ENCODE assay signal across 8 cellular contexts in genomic region chr3:152574461-152575079, GRCh38.
DNase-seq lines count a peak whose midpoint lies in the region; ATAC-seq and TF ChIP-seq lines count a peak whose summit lies in the region.

No MANE protein-coding gene starts in this region.

- H3K9me3 ChIP-seq in gastroesophageal sphincter, result no peaks in the 10 kb centered on the region

- no peaks in the 10 kb centered on the region for H3K36me3 ChIP-seq in gastroesophageal sphincter

- in situ Hi-C loops in GM13976 (cut with MboI; ENCODE audit: low sequenced_read_pairs, unreplicated experiment), result loop anchor here (10.0 kb wide), 1 partner anchor 100 kb away; no protein-coding TSS in a partner anchor

- H3K27ac ChIP-seq in gastroesophageal sphincter, result no peak overlapping the region

- no peaks in the 10 kb centered on the region for H3K4me1 ChIP-seq in gastroesophageal sphincter

- H3K27me3 ChIP-seq in gastroesophageal sphincter, result no peaks in the 10 kb centered on the region

- DNase-seq in AG04449 (ENCODE audit: low read depth, low spot score), result no peak
- peak; percentile 25 for DNase-seq in GM13976 (ENCODE audit: low spot score)
- peak; percentile 35 for DNase-seq in NCI-H345 (lab: John Stamatoyannopoulos, UW)
- peak; percentile 7 for DNase-seq in activated T-cell treated with anti-CD3 and anti-CD28 coated beads for 4 hours
- peak; percentile 84 for DNase-seq in pons (ENCODE audit: low spot score)
- DNase-seq in GM19238 (ENCODE audit: insufficient read length, low spot score), result no peak

- TF ChIP-seq CTCF in AG04449 (IDR thresholded peaks at IDR 0.05; ENCODE audit: insufficient read depth, low read length, missing control alignments) (peak; percentile 61), GM13976 (IDR thresholded peaks at IDR 0.05; ENCODE audit: borderline replicate concordance, control extremely low read depth, extremely low read depth, insufficient read depth, missing control alignments) (peak; percentile 46), gastroesophageal sphincter (IDR thresholded peaks at IDR 0.05) (peak in 3 of 4 experiments; percentile 39 to 58 (median 53))

- no peak overlapping the region for H3K4me3 ChIP-seq in AG04449 (ENCODE audit: low read depth, low read length)
- no peak overlapping the region for H3K4me3 ChIP-seq in gastroesophageal sphincter

- no peak for TF ChIP-seq POLR2A in gastroesophageal sphincter (IDR thresholded peaks at IDR 0.05)

- ATAC-seq in HG02938 (IDR thresholded peaks at IDR 0.05; ENCODE audit: unreplicated experiment) (peak; percentile 70), gastroesophageal sphincter (no peak)

- CTCF ChIA-PET in AG04449 (lab: Yijun Ruan, JAX), result interaction anchor here (0.7 to 3.0 kb wide), 21 partner anchors 9 to 1281 kb away, joined by 3 to 14 read pairs (median 4); no protein-coding TSS in a partner anchor

- POLR2A ChIA-PET in AG04449 (lab: Yijun Ruan, JAX), result no interaction called here

- TF ChIP-seq EP300 in gastroesophageal sphincter (IDR thresholded peaks at IDR 0.05), result no peak

- 66 to 75% methylated on average over 4 of the region's 4 CpGs for WGBS in gastroesophageal sphincter (ENCODE audit: low coverage in 1 of 2), 2 donors

Comparison
In these comparisons a context has a peak if more than half of its experiments do, and no peak if none do; other contexts are left out.
1. DNase-seq: peak in GM13976 (single experiment), NCI-H345 (single experiment), activated T-cell treated with anti-CD3 and anti-CD28 coated beads for 4 hours (single experiment) and pons (single experiment); none in AG04449 (single experiment) and GM19238 (single experiment).
2. Peak in every context shown above with its lines, with median percentiles within 50 percentile points of each other: CTCF ChIP-seq.